Comparison of ENCODE assay signal across 8 cellular contexts in genomic region chr3:32340039-32340438, GRCh38. TPM values are rescaled to one million over a fixed set of nuclear protein-coding genes. Genes with fewer than 3 reads are reported as not detected.
DNase-seq lines count a peak whose midpoint lies in the region; ATAC-seq, FAIRE-seq and TF ChIP-seq lines count a peak whose summit lies in the region.

No MANE protein-coding gene starts in this region.

- 25% methylated on average over 6 of the region's 6 CpGs for WGBS in HepG2 (ENCODE audit: low lambda C conversion rate)

- no peaks in the 10 kb centered on the region for H3K27me3 ChIP-seq in OCI-LY3 (ENCODE audit: low read depth, low read length)
- no peaks in the 10 kb centered on the region for H3K27me3 ChIP-seq in HepG2 (ENCODE audit: control insufficient read depth in 1 of 2, insufficient read depth in 2 of 2, low read length in 2 of 2)

- H3K79me2 ChIP-seq in OCI-LY3 (ENCODE audit: low read length), result no peaks in the 10 kb centered on the region
- peaks cover 2% of the 10 kb centered on the region for H3K79me2 ChIP-seq in HepG2 (ENCODE audit: insufficient read depth, low read length)

- H4K20me1 ChIP-seq in OCI-LY3 (ENCODE audit: insufficient read depth, low read length) (no peaks in the 10 kb centered on the region), HepG2 (ENCODE audit: insufficient read depth, low read length) (no peaks in the 10 kb centered on the region)

- no peak overlapping the region for H3K27ac ChIP-seq in OCI-LY3 (ENCODE audit: low read length)
- no peak overlapping the region for H3K27ac ChIP-seq in HepG2 (ENCODE audit: extremely low read length, insufficient read depth, low read length)

- POLR2A ChIA-PET in HepG2 (lab: Yijun Ruan, JAX), result no interaction called here

- H2AFZ ChIP-seq in OCI-LY3 (ENCODE audit: low read depth, low read length), result no peak overlapping the region
- H2AFZ ChIP-seq in HepG2 (ENCODE audit: low read length), result no peak overlapping the region

- no peak for TF ChIP-seq EP300 in HepG2 (IDR thresholded peaks at IDR 0.05; ENCODE audit: low read depth in 2 of 2, low read length in 2 of 2)
- TF ChIP-seq EP300 in HepG2 (CRISPR knock-in tag; IDR thresholded peaks at IDR 0.05; ENCODE audit: borderline replicate concordance), result no peak

- H3K4me1 ChIP-seq in OCI-LY3 (ENCODE audit: low read length), result peaks cover 6% of the 10 kb centered on the region
- peaks cover 35% of the 10 kb centered on the region for H3K4me1 ChIP-seq in HepG2 (ENCODE audit: insufficient read depth, low read length)

- H3K4me3 ChIP-seq in HFF-Myc (replicated peaks; ENCODE audit: low read depth, low read length), result no peak overlapping the region
- no peak overlapping the region for H3K4me3 ChIP-seq in OCI-LY3 (ENCODE audit: low read length)
- H3K4me3 ChIP-seq in HepG2 (replicated peaks in 1 of 3; ENCODE audit: insufficient read depth in 1 of 3, low read depth in 2 of 3, low read length in 3 of 3), result no peak overlapping the region

- intact Hi-C loops in HepG2 (cut with micrococcal nuclease; ENCODE audit: unreplicated experiment), result loop anchor here (1.0 to 2.0 kb wide), 3 partner anchors 44 to 163 kb away; no protein-coding TSS in a partner anchor

- H3K36me3 ChIP-seq in OCI-LY3 (replicated peaks; ENCODE audit: low read depth, low read length) (no peaks in the 10 kb centered on the region), HepG2 (replicated peaks in 1 of 2; ENCODE audit: control insufficient read depth in 1 of 2, insufficient read depth in 2 of 2, low read length in 2 of 2) (no peaks in the 10 kb centered on the region)

- H3K4me2 ChIP-seq in OCI-LY3 (ENCODE audit: low read length) (no peak overlapping the region), HepG2 (ENCODE audit: low read depth, low read length) (no peak overlapping the region)

- FAIRE-seq in HepG2 (lab: Jason Lieb, UNC), result peak; percentile 96

- H3K9ac ChIP-seq in OCI-LY3 (ENCODE audit: low read length), result no peak overlapping the region
- H3K9ac ChIP-seq in HepG2 (ENCODE audit: insufficient read depth, low read depth, low read length), result no peak overlapping the region

- H3K9me3 ChIP-seq in OCI-LY3 (ENCODE audit: insufficient read depth, low read length) (no peaks in the 10 kb centered on the region), HepG2 (ENCODE audit: low read length) (no peaks in the 10 kb centered on the region)

- peak; percentile 78 for TF ChIP-seq RAD21 in HepG2 (CRISPR knock-in tag; IDR thresholded peaks at IDR 0.05)

- TF ChIP-seq CTCF in HFF-Myc (IDR thresholded peaks at IDR 0.05; ENCODE audit: low read depth, low read length, missing control alignments) (peak; percentile 43), OCI-LY3 (IDR thresholded peaks at IDR 0.05; ENCODE audit: low read depth, low read length) (peak; percentile 78), HepG2 (CRISPR knock-in tag; IDR thresholded peaks at IDR 0.05) (peak; percentile 88)

- ATAC-seq in HepG2 (peak; percentile 94), HG03095 (IDR thresholded peaks at IDR 0.05; ENCODE audit: unreplicated experiment) (no peak), GM18511 (IDR thresholded peaks at IDR 0.05; ENCODE audit: unreplicated experiment) (no peak)

- peak; percentile 51 for DNase-seq in NCI-H1092 treated with DMSO at 0.1 percent for 48 hours (lab: John Stamatoyannopoulos, UW)
- no peak for DNase-seq in NCI-H1092 (lab: John Stamatoyannopoulos, UW)
- peak; percentile 12 for DNase-seq in HFF-Myc (ENCODE audit: extremely low read depth, low read depth)
- DNase-seq in central memory CD4-positive, alpha-beta T cell, result peak; percentile 41
- DNase-seq in HepG2 (ENCODE audit: low spot score), result peak; percentile 80

- no peak for TF ChIP-seq POLR2A in HepG2 (IDR thresholded peaks at IDR 0.05; ENCODE audit: insufficient read depth in 1 of 2, low read depth in 2 of 2, low read length in 2 of 2)

- CTCF ChIA-PET in HepG2 (lab: Yijun Ruan, JAX; ENCODE audit: low intra/inter-chr PET ratio, low total read pairs), result interaction anchor here (2.8 to 3.7 kb wide), 2 partner anchors 43 to 164 kb away, joined by 26 to 52 read pairs; no protein-coding TSS in a partner anchor

- in situ Hi-C loops in HepG2 (cut with HindIII; ENCODE audit: extremely low pct_ligation_motif_present, low pct_unique_long_range_greater_than_20kb), result no loop called here

- no TSS peak for BruUV-seq in HepG2 (replicated peaks; lab: Mats Ljungman, UMichigan)

TF ChIP-seq in HepG2, 621 proteins besides CTCF, POLR2A, EP300 and RAD21 (continues in another document):
- TF ChIP-seq DRAP1 (CRISPR knock-in tag; IDR thresholded peaks at IDR 0.05) (peak; percentile 27; the same call in 1 of the 2 replicates), ZSCAN9 (CRISPR knock-in tag; IDR thresholded peaks at IDR 0.05; ENCODE audit: borderline replicate concordance) (0 out of 2 replicates have a peak, but pooled peaks have one; percentile 32), MIXL1 (CRISPR knock-in tag; IDR thresholded peaks at IDR 0.05) (peak; percentile 56; the same call in 1 of the 2 replicates), YY1 (IDR thresholded peaks at IDR 0.05; ENCODE audit: insufficient read depth, insufficient replicate concordance, low read depth, low read length) (peak; percentile 37), CENPT (CRISPR knock-in tag; IDR thresholded peaks at IDR 0.05; ENCODE audit: low read depth) (no peak), PPARG (CRISPR knock-in tag; conservative IDR thresholded peaks at IDR 0.05) (no peak), ARID5B (CRISPR knock-in tag; IDR thresholded peaks at IDR 0.05) (peak; percentile 29; the same call in 1 of the 2 replicates), SMC3 (IDR thresholded peaks at IDR 0.05; ENCODE audit: low read length) (peak; percentile 79), HNF4A (CRISPR knock-in tag; IDR thresholded peaks at IDR 0.05) (peak; percentile 63), TFAP4 (IDR thresholded peaks at IDR 0.05; ENCODE audit: borderline replicate concordance, low read depth) (peak; percentile 25; the same call in 1 of the 2 replicates), TP53 (CRISPR knock-in tag; conservative IDR thresholded peaks at IDR 0.05) (no peak)

RNA-seq across cellular contexts. Expression of gene CMTM7, which starts 51.6 kb away (rescaled TPM):
- 16.3 and 20.9 TPM in 2 replicates for total RNA-seq in HepG2 (2016; rRNA removed; fragmentation: Illumina TruSeq; extraction: Trizol)
- 22.9 and 35.2 TPM in 2 replicates for total RNA-seq in HepG2 (2016; cell fraction: cytosol; rRNA removed; fragmentation: Illumina TruSeq; extraction: Trizol; ENCODE audit: low read depth)
- 17.4 and 22.1 TPM in 2 replicates for total RNA-seq in HepG2 (2016; cell fraction: insoluble cytoplasmic fraction; rRNA removed; fragmentation: Illumina TruSeq; extraction: Trizol)
- 31.5 and 35.8 TPM in 2 replicates for total RNA-seq in HepG2 (2016; cell fraction: membrane; rRNA removed; fragmentation: Illumina TruSeq; extraction: Trizol)
- 21.3 and 25.3 TPM in 2 replicates for total RNA-seq in HepG2 (2016; cell fraction: nucleus; rRNA removed; fragmentation: Illumina TruSeq; extraction: Trizol)
- 21.4 and 21.5 TPM in 2 replicates for polyA plus RNA-seq in HepG2 (2011; rRNA removed)
- polyA plus RNA-seq in HepG2 (2011; cell fraction: cytosol; rRNA removed), result 18.5 and 26.0 TPM in 2 replicates
- 17.4 and 20.3 TPM in 2 replicates for polyA plus RNA-seq in HepG2 (2011; cell fraction: nucleus; rRNA removed)
- polyA plus RNA-seq in HepG2 (2012), result 12.6 and 15.2 TPM in 2 replicates
- polyA plus RNA-seq in HepG2 (2016; cell fraction: cytosol; fragmentation: Illumina TruSeq; extraction: Trizol; ENCODE audit: low read depth), result 65.0 and 80.4 TPM in 2 replicates
- polyA plus RNA-seq in HepG2 (2016; cell fraction: insoluble cytoplasmic fraction; fragmentation: Illumina TruSeq; extraction: Trizol; ENCODE audit: low read depth), result 41.8 and 49.0 TPM in 2 replicates
- polyA plus RNA-seq in HepG2 (2016; cell fraction: membrane; fragmentation: Illumina TruSeq; extraction: Trizol; ENCODE audit: low read depth), result 78.5 and 84.2 TPM in 2 replicates
- 56.7 and 59.4 TPM in 2 replicates for polyA plus RNA-seq in HepG2 (2016; cell fraction: nucleus; fragmentation: Illumina TruSeq; extraction: Trizol; ENCODE audit: insufficient read depth, low read depth)
- 0.16 and 25.3 TPM in 2 replicates for polyA minus RNA-seq in HepG2 (2011; rRNA and poly(A)+ RNA removed; ENCODE audit: low replicate concordance)
- polyA minus RNA-seq in HepG2 (2011; cell fraction: cytosol; rRNA and poly(A)+ RNA removed), result 15.5 and 16.0 TPM in 2 replicates
- 11.4 and 13.4 TPM in 2 replicates for polyA minus RNA-seq in HepG2 (2011; cell fraction: nucleus; rRNA and poly(A)+ RNA removed)
